8 cellular contexts compared by ENCODE assay signal in genomic region chr11:67120881-67121710, GRCh38. TPM values are rescaled to one million over a fixed set of nuclear protein-coding genes. Genes with fewer than 3 reads are reported as not detected.
DNase-seq lines count a peak whose midpoint lies in the region; ATAC-seq, FAIRE-seq and TF ChIP-seq lines count a peak whose summit lies in the region.

No MANE protein-coding gene starts in this region.

- FAIRE-seq in A549 (lab: Jason Lieb, UNC) = no peak

- no peak for TF ChIP-seq RAD21 in A549 (conservative IDR thresholded peaks at IDR 0.05 in 1 of 2, IDR thresholded peaks at IDR 0.05 in 1 of 2)

- CTCF ChIA-PET in A549 (lab: Yijun Ruan, JAX) = interaction anchor here (0.6 to 2.0 kb wide), 4 partner anchors 21 to 107 kb away, joined by 3 to 7 read pairs (median 3); no protein-coding TSS in a partner anchor

- TF ChIP-seq POLR2A in A549 (IDR thresholded peaks at IDR 0.05; ENCODE audit: low read length) (no peak), uterus (IDR thresholded peaks at IDR 0.05) (no peak)

- peak overlapping the region; percentile 86 for H3K4me3 ChIP-seq in A549
- peak overlapping the region; percentile 93 for H3K4me3 ChIP-seq in GM12875 (ENCODE audit: low read depth, low read length)
- peak overlapping the region; percentile 84 for H3K4me3 ChIP-seq in OCI-LY3 (ENCODE audit: low read length)
- peak overlapping the region; percentile 89 for H3K4me3 ChIP-seq in mesodermal cell (ENCODE audit: extremely low read depth, insufficient read depth, low read length, poor library complexity, severe bottlenecking)
- peak overlapping the region; percentile 89 to 99 for H3K4me3 ChIP-seq in uterus

- no peak for TF ChIP-seq EP300 in A549 (IDR thresholded peaks at IDR 0.05)

- H3K9me3 ChIP-seq in A549 (no peaks in the 10 kb centered on the region), OCI-LY3 (ENCODE audit: insufficient read depth, low read length) (no peaks in the 10 kb centered on the region), mesodermal cell (ENCODE audit: control insufficient read depth, low read length) (no peaks in the 10 kb centered on the region), uterus (no peaks in the 10 kb centered on the region)

- peak overlapping the region; percentile 97 for H3K27ac Mint-ChIP-seq in chondrocyte (ENCODE audit: unreplicated experiment)

- H3K79me2 ChIP-seq in OCI-LY3 (ENCODE audit: low read length) = peaks cover 85% of the 10 kb centered on the region

- H3K4me3 Mint-ChIP-seq in chondrocyte (ENCODE audit: unreplicated experiment) = peak overlapping the region; percentile 96

- TF ChIP-seq CTCF in A549 (IDR thresholded peaks at IDR 0.05) (no peak), GM12875 (IDR thresholded peaks at IDR 0.05; ENCODE audit: borderline replicate concordance, insufficient read depth, low read depth, low read length) (no peak), OCI-LY3 (IDR thresholded peaks at IDR 0.05; ENCODE audit: low read depth, low read length) (no peak), chondrocyte (IDR thresholded peaks at IDR 0.05) (no peak), uterus (IDR thresholded peaks at IDR 0.05) (no peak)

- DNase-seq in A549 (ENCODE audit: low read depth in 1 of 2, low spot score in 1 of 2) (peak in 1 of 2 experiments; percentile 34), chondrocyte (ENCODE audit: low spot score) (no peak), uterus (no peak), NCI-H1417 treated with DMSO at 0.1 percent for 48 hours (lab: John Stamatoyannopoulos, UW) (no peak)

- WGBS in A549 (ENCODE audit: missing lambda C conversion rate) = 11% methylated on average over 9 of the region's 9 CpGs
- WGBS in mesodermal cell (ENCODE audit: insufficient coverage in 2 of 2), 2 experiments = 0% methylated on average over 1 of the region's 9 CpGs; no CpG with 5 or more reads in 1 of the 2 experiments

- H3K27me3 Mint-ChIP-seq in chondrocyte (ENCODE audit: low read depth) = no peaks in the 10 kb centered on the region

- H3K27ac ChIP-seq in A549 = peak overlapping the region; percentile 95 to 99
- peak overlapping the region; percentile 90 for H3K27ac ChIP-seq in OCI-LY3 (ENCODE audit: low read length)
- no peak overlapping the region for H3K27ac ChIP-seq in mesodermal cell (ENCODE audit: low read depth, low read length, severe bottlenecking)
- H3K27ac ChIP-seq in uterus = peak overlapping the region; percentile 99 to 100

- no peak for ATAC-seq in A549
- no peak for ATAC-seq in GM18909 (IDR thresholded peaks at IDR 0.05; ENCODE audit: poor library complexity, unreplicated experiment)

- peak overlapping the region; percentile 90 for H3K9ac ChIP-seq in OCI-LY3 (ENCODE audit: low read length)

- no peaks in the 10 kb centered on the region for H3K9me3 Mint-ChIP-seq in chondrocyte (ENCODE audit: low read depth)

- POLR2A ChIA-PET in A549 (lab: Yijun Ruan, JAX) = no interaction called here

- H3K36me3 Mint-ChIP-seq in chondrocyte (ENCODE audit: low read depth) = peaks cover 2% of the 10 kb centered on the region

- H3K4me1 ChIP-seq in A549 (peaks cover 21% of the 10 kb centered on the region), OCI-LY3 (ENCODE audit: low read length) (peaks cover 31% of the 10 kb centered on the region), mesodermal cell (ENCODE audit: control insufficient read depth, insufficient read depth, low read length, poor library complexity, severe bottlenecking) (peaks cover 3% of the 10 kb centered on the region), uterus (peaks cover 0 to 4% of the 10 kb centered on the region in 2 donors)

- intact Hi-C loops in uterus (cut with DNase I; ENCODE audit: low total_unique reads) = no loop called here

- H3K4me1 Mint-ChIP-seq in chondrocyte (ENCODE audit: low read depth) = peaks cover 35% of the 10 kb centered on the region

- H3K4me2 ChIP-seq in A549 (peak overlapping the region; percentile 91), OCI-LY3 (ENCODE audit: low read length) (peak overlapping the region; percentile 81)

- H3K36me3 ChIP-seq in OCI-LY3 (replicated peaks; ENCODE audit: low read depth, low read length) (peaks cover 29% of the 10 kb centered on the region), mesodermal cell (ENCODE audit: control insufficient read depth, insufficient read depth, low read length) (peaks cover 37% of the 10 kb centered on the region), uterus (no peaks in the 10 kb centered on the region)

- H2AFZ ChIP-seq in OCI-LY3 (ENCODE audit: low read depth, low read length) = no peak overlapping the region

- no peaks in the 10 kb centered on the region for H3K27me3 ChIP-seq in OCI-LY3 (ENCODE audit: low read depth, low read length)
- no peaks in the 10 kb centered on the region for H3K27me3 ChIP-seq in uterus

- H4K20me1 ChIP-seq in OCI-LY3 (ENCODE audit: insufficient read depth, low read length) = peaks cover 43% of the 10 kb centered on the region

TF ChIP-seq in A549, 52 proteins besides CTCF, POLR2A, EP300 and RAD21:
- no peak for TF ChIP-seq EHF (CRISPR knock-in tag; IDR thresholded peaks at IDR 0.05)
- TF ChIP-seq MYC (IDR thresholded peaks at IDR 0.05; ENCODE audit: borderline replicate concordance, low read length) = no peak
- TF ChIP-seq FOSB (CRISPR knock-in tag; IDR thresholded peaks at IDR 0.05) = no peak
- no peak for TF ChIP-seq CEBPB (IDR thresholded peaks at IDR 0.05)

RNA-seq across cellular contexts. Expression of gene KDM2A, which starts 2.0 kb away (rescaled TPM):
- polyA plus RNA-seq in A549 (2011; rRNA removed) (42.8 and 48.0 TPM in 2 replicates), A549 (2017; fragmentation: RNase III; extraction: RNeasy Plus Mini Kit Qiagen cat#74134 plus additional on column Dnase treatment) (34.5 TPM in 3 replicates)
- 34.5 and 41.2 TPM in 2 replicates for polyA plus RNA-seq in A549 (2012; cell fraction: cytosol; rRNA removed)
- 120 and 122 TPM in 2 replicates for polyA plus RNA-seq in A549 (2012; cell fraction: nucleus; rRNA removed)
- 89.4 and 97.8 TPM in 2 replicates for polyA minus RNA-seq in A549 (2011; rRNA and poly(A)+ RNA removed)
- total RNA-seq in chondrocyte (53.5 to 58.1 TPM (median 54.3 TPM) in 3 replicates), uterus (10 to 100 TPM; 48.2 to 94.9 (median 73.5) TPM)
- 34.3 TPM for polyA plus RNA-seq in mesodermal cell (2013, experiment 1 of 2)
- 29.0 TPM for polyA plus RNA-seq in mesodermal cell (2013, experiment 2 of 2)
